8 cellular contexts compared by ENCODE assay signal in the genomic region with DNA sequence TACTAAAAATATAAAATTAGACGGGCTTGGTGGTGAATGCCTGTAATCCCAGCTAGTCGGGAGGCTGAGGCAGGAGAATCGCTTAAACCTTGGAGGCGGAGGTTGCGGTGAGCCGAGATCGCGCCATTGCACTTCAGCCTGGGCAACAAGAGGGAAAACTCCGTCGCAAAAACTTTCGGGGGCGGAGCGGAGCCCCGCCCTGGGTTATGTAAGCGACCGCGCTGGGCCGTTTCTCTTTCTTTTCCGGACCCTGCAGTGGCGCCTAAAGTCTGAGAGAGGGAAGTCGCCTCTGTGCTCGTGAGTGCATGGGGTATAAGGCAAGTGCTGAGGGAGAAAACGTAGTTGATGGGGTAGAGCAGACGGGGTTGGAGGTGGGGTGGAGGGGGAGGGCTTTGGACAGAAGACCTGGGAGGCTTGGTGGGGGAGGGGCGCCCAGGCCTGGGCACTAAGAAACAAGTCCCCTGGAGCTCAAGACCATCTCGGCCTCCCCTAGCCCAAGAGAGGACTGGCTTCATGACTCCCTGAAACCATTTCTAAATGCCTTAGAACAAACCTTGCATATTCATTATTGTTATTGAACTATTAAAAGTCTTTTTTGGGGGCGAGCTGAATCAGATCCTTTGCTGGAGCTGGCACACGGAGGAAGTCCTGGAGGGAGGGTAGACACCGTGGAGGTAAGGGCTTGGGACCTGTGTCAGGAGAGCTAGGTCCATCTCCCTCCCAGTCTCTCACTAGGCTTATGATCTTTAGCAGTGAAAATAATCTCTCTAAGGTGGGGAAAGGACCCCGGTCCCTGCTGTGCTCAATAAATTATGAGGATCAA. TPM values are rescaled to one million over a fixed set of nuclear protein-coding genes. Genes with fewer than 3 reads are reported as not detected.
DNase-seq lines count a peak whose midpoint lies in the region; ATAC-seq and TF ChIP-seq lines count a peak whose summit lies in the region.

No MANE protein-coding gene starts in this region.

- dilution Hi-C loops in IMR-90 (cut with HindIII; ENCODE audit: low sequenced_read_pairs, unreplicated experiment) = no loop called here

- peak overlapping the region; percentile 67 for H3K18ac ChIP-seq in IMR-90 (ENCODE audit: low read depth, low read length)

- peak overlapping the region; percentile 85 for H3K27ac ChIP-seq in IMR-90 (ENCODE audit: insufficient read depth, low read length)

- BruUV-seq in IMR-90 (replicated peaks; lab: Mats Ljungman, UMichigan) = no TSS peak

- peak overlapping the region; percentile 84 for H2BK5ac ChIP-seq in IMR-90 (ENCODE audit: low read depth, low read length, poor library complexity, severe bottlenecking)

- H4K5ac ChIP-seq in IMR-90 (ENCODE audit: low read depth, low read length) = peak overlapping the region; percentile 58

- H3K56ac ChIP-seq in IMR-90 (ENCODE audit: extremely low read depth, insufficient read depth, low read length) = peak overlapping the region; percentile 94

- intact Hi-C loops in IMR-90 (cut with micrococcal nuclease) = loop anchor here (1.0 to 5.0 kb wide), 2 partner anchors 92 to 146 kb away; a partner anchor contains a TSS

- H3K36me3 ChIP-seq in IMR-90 (ENCODE audit: control insufficient read depth, insufficient read depth, low read length) = no peaks in the 10 kb centered on the region

- H3K27me3 ChIP-seq in IMR-90 (ENCODE audit: control insufficient read depth, insufficient read depth, low read length) = no peaks in the 10 kb centered on the region

- POLR2A ChIA-PET in IMR-90 (lab: Charles Lee; ENCODE audit: unreplicated experiment) = no interaction called here

- H3K4me1 ChIP-seq in IMR-90 (ENCODE audit: control insufficient read depth, insufficient read depth, low read length) = peaks cover 5% of the 10 kb centered on the region

- peaks cover 4 to 59% of the 10 kb centered on the region in 2 experiments; a peak in 3 of 4 replicates for H3K79me1 ChIP-seq in IMR-90 (ENCODE audit: low read depth in 1 of 2, low read length in 2 of 2)

- peak overlapping the region; percentile 80 for H3K9ac ChIP-seq in IMR-90 (ENCODE audit: low read depth, low read length)

- peak overlapping the region; percentile 92 for H3K4ac ChIP-seq in IMR-90 (ENCODE audit: low read depth, low read length)

- H3K9me1 ChIP-seq in IMR-90 (ENCODE audit: insufficient read depth, low read length) = peaks cover 7% of the 10 kb centered on the region

- peak overlapping the region; percentile 92 for H3K23ac ChIP-seq in IMR-90 (ENCODE audit: low read depth, low read length)

- TF ChIP-seq CTCF in GM13976 (IDR thresholded peaks at IDR 0.05; ENCODE audit: borderline replicate concordance, control extremely low read depth, extremely low read depth, insufficient read depth, missing control alignments) = no peak
- TF ChIP-seq CTCF in IMR-90 (conservative IDR thresholded peaks at IDR 0.05; ENCODE audit: low read depth, low read length) = no peak

- peak overlapping the region; percentile 86 for H2AFZ ChIP-seq in IMR-90 (replicated peaks; ENCODE audit: low read length, poor library complexity)

- H3K14ac ChIP-seq in IMR-90 (replicated peaks; ENCODE audit: low read depth, low read length) = peak overlapping the region; percentile 98

- TF ChIP-seq POLR2A in IMR-90 (IDR thresholded peaks at IDR 0.05; ENCODE audit: low read depth, low read length) = no peak

- no peaks in the 10 kb centered on the region for H3K9me3 ChIP-seq in IMR-90 (ENCODE audit: control insufficient read depth, insufficient read depth, low read length)

- H4K8ac ChIP-seq in IMR-90 (ENCODE audit: low read depth in 2 of 2, low read length in 2 of 2) = peak overlapping the region; percentile 79 to 92

- CTCF ChIA-PET in IMR-90 (lab: Yijun Ruan, JAX) = interaction anchor here (1.2 kb wide), 1 partner anchor 42 kb away, joined by 3 read pairs; no protein-coding TSS in a partner anchor

- H3K4me2 ChIP-seq in IMR-90 (ENCODE audit: low read depth, low read length) = peak overlapping the region; percentile 80

- H2AK5ac ChIP-seq in IMR-90 (ENCODE audit: low read depth, low read length) = peak overlapping the region; percentile 98

- WGBS in IMR-90 (ENCODE audit: extremely low coverage in 2 of 2, insufficient read length in 1 of 2), 2 experiments = 7% methylated on average over 15 of the region's 30 CpGs; no CpG with 5 or more reads in 1 of the 2 experiments

- peak overlapping the region; percentile 88 for H4K91ac ChIP-seq in IMR-90 (ENCODE audit: insufficient read depth, low read depth, low read length)

- in situ Hi-C loops in GM13976 (cut with MboI; ENCODE audit: low sequenced_read_pairs, unreplicated experiment) (no loop called here), IMR-90 (cut with MboI; ENCODE audit: low sequenced_read_pairs) (loop anchor here (5.0 kb wide), 1 partner anchor 42 kb away; no protein-coding TSS in a partner anchor)

- H2BK120ac ChIP-seq in IMR-90 (ENCODE audit: low read depth, low read length) = peak overlapping the region; percentile 77

- DNase-seq in GM13976 (ENCODE audit: low spot score) = peak; percentile 76
- DNase-seq in IMR-90 = peak; percentile 34
- DNase-seq in activated CD4-positive, CD25-positive, alpha-beta regulatory T cell (lab: John Stamatoyannopoulos, UW) = peak; percentile 31 to 50 (median 48)
- DNase-seq in cerebellar cortex (ENCODE audit: low spot score) = peak; percentile 59
- DNase-seq in left lobe of liver (ENCODE audit: low spot score) = peak; percentile 86
- peak; percentile 73 for DNase-seq in stimulated activated CD4-positive, alpha-beta T cell treated with anti-CD3 and anti-CD28 coated beads, Interleukin-4, amount 100 ng/mL, for 1 hour
- DNase-seq in NCI-H2081 treated with DMSO at 0.1 percent for 48 hours (lab: John Stamatoyannopoulos, UW) = no peak

- H2BK15ac ChIP-seq in IMR-90 (ENCODE audit: low read depth, low read length) = peak overlapping the region; percentile 94

- TF ChIP-seq RAD21 in IMR-90 (IDR thresholded peaks at IDR 0.05; ENCODE audit: low read length) = no peak

- ATAC-seq in IMR-90 (ENCODE audit: low read depth) (peak; percentile 6; the same call in 1 of the 2 replicates), left lobe of liver (peak; percentile 60), GM18873 (IDR thresholded peaks at IDR 0.05; ENCODE audit: low FRiP score, unreplicated experiment) (no peak)

- peak overlapping the region; percentile 96 for H2AK9ac ChIP-seq in IMR-90 (replicated peaks; ENCODE audit: low read depth, low read length, poor library complexity)

- H4K20me1 ChIP-seq in IMR-90 (ENCODE audit: insufficient read depth, low read length) = peaks cover 25% of the 10 kb centered on the region

- peak overlapping the region; percentile 81 for H2BK20ac ChIP-seq in IMR-90 (ENCODE audit: low read depth, low read length)

- peak overlapping the region; percentile 72 for H3K4me3 ChIP-seq in IMR-90 (ENCODE audit: insufficient read depth, low read depth, low read length)

TF ChIP-seq in IMR-90, 13 proteins besides CTCF, POLR2A, EP300 and RAD21:
- no peak for TF ChIP-seq CHD1 (IDR thresholded peaks at IDR 0.05; ENCODE audit: low read depth, low read length)
- TF ChIP-seq MAZ (IDR thresholded peaks at IDR 0.05; ENCODE audit: borderline replicate concordance, low read depth, low read length) = peak; percentile 14; the same call in 1 of the 2 replicates
- no peak for TF ChIP-seq MAFK (IDR thresholded peaks at IDR 0.05; ENCODE audit: low read depth, low read length)
TF ChIP-seq in IMR-90: peak in this region for 1.

RNA-seq across cellular contexts. Expression of a gene that starts 2.7 kb away (rescaled TPM):
- total RNA-seq in IMR-90 (2012; rRNA removed) (52.2 and 55.9 TPM in 2 replicates), left lobe of liver (6.3 TPM)
- polyA plus RNA-seq in IMR-90 (2012; rRNA removed) = 67.7 and 72.8 TPM in 2 replicates
- 42.3 and 47.1 TPM in 2 replicates for polyA plus RNA-seq in IMR-90 (2012; cell fraction: cytosol; rRNA removed)
- 62.2 and 62.4 TPM in 2 replicates for polyA plus RNA-seq in IMR-90 (2012; cell fraction: nucleus; rRNA removed; ENCODE audit: low replicate concordance)

RNA-seq across cellular contexts. Expression of a gene that starts 43.7 kb away (rescaled TPM):
- total RNA-seq in IMR-90 (2012; rRNA removed) (41.7 and 44.1 TPM in 2 replicates), left lobe of liver (291 TPM)
- polyA plus RNA-seq in IMR-90 (2012; rRNA removed) = 259 and 309 TPM in 2 replicates
- 346 and 472 TPM in 2 replicates for polyA plus RNA-seq in IMR-90 (2012; cell fraction: cytosol; rRNA removed)
- 315 and 357 TPM in 2 replicates for polyA plus RNA-seq in IMR-90 (2012; cell fraction: nucleus; rRNA removed; ENCODE audit: low replicate concordance)
